Comparison of ENCODE assay signal across 9 cellular contexts in the genomic region with DNA sequence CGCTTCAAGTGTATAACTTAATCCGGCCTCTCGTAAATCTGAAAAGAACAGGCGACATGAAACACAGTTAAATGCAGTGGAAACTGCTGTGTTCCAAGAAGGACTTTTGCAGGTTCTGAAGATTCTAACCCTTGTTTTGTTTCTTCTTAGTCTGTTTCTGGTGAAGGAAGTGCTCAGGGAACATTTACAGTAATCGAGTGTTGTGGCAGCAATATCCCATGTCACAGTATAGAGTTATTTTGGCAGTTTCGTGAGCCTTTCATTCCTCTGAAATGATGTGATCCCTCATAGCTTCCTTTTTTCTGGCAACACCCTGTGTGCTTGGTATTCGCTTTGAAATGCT. TPM values are rescaled to one million over a fixed set of nuclear protein-coding genes. Genes with fewer than 3 reads are reported as not detected.
DNase-seq lines count a peak whose midpoint lies in the region; ATAC-seq and TF ChIP-seq lines count a peak whose summit lies in the region.
"Had no signal": no experiment of that assay in that cellular context is flagged by ENCODE, and none has a peak within 500 bp of the region (broad histone marks: within the 10 kb centered on the region; RNA-seq: fewer than 3 reads in every experiment).

No MANE protein-coding gene starts in this region.

- peak; percentile 41 for DNase-seq in ELR (ENCODE audit: low read depth)
- DNase-seq in T-cell, result no peak
- DNase-seq in fibroblast of pulmonary artery (ENCODE audit: low read depth), result peak; percentile 79
- DNase-seq in retinal pigment epithelial cell (ENCODE audit: low read depth), result no peak
- no peak for DNase-seq in stimulated activated CD8-positive, alpha-beta memory T cell treated with anti-CD3 and anti-CD28 coated beads, Interleukin-4, amount 100 ng/mL, for 48 hours
- DNase-seq in activated gamma-delta T cell (lab: John Stamatoyannopoulos, UW), result no peak
- no peak for DNase-seq in NCI-H774 (lab: John Stamatoyannopoulos, UW)

- TF ChIP-seq CTCF in fibroblast of pulmonary artery (IDR thresholded peaks at IDR 0.05; ENCODE audit: low read length, missing control alignments), result no peak
- no peak for TF ChIP-seq CTCF in retinal pigment epithelial cell (conservative IDR thresholded peaks at IDR 0.05; ENCODE audit: low read depth, low read length)

- H3K27me3 Mint-ChIP-seq in T-cell, result peaks cover 45 to 54% of the 10 kb centered on the region in 2 donors

- H3K9me3 Mint-ChIP-seq in T-cell, result no peaks in the 10 kb centered on the region
- H3K9me3 Mint-ChIP-seq: memory B cell had no signal

- CTCF ChIA-PET in T-cell (lab: Charles Lee), result interaction anchor here in 1 of 2 donors (0.7 kb wide), 1 partner anchor 396 kb away, joined by 3 read pairs; no protein-coding TSS in a partner anchor

- no peak overlapping the region for H3K27ac Mint-ChIP-seq in T-cell

- POLR2A ChIA-PET in T-cell (lab: Charles Lee), result no interaction called here

- H3K4me3 ChIP-seq in fibroblast of pulmonary artery (replicated peaks; ENCODE audit: low read depth, low read length) (peak overlapping the region; percentile 79), retinal pigment epithelial cell (ENCODE audit: low read length) (peak overlapping the region; percentile 96)

- ATAC-seq in T-cell (replicated peaks in 1 of 4) (no peak), GM19328 (IDR thresholded peaks at IDR 0.05; ENCODE audit: unreplicated experiment) (no peak)

- H3K36me3 Mint-ChIP-seq in T-cell, result no peaks in the 10 kb centered on the region
- H3K36me3 Mint-ChIP-seq: memory B cell had no signal

- H3K4me1 Mint-ChIP-seq in T-cell, result peaks cover 24 to 35% (median 29%) of the 10 kb centered on the region in 3 donors

- H3K4me3 Mint-ChIP-seq in T-cell, result peak overlapping the region; percentile 84 to 94 (median 89)

RNA-seq across cellular contexts. Expression of a gene that starts 2.7 kb away (rescaled TPM):
- total RNA-seq in T-cell, result 1 to 10 TPM; 2.0 to 5.8 (median 4.2) TPM

Comparison
In these comparisons a context has a peak if more than half of its experiments do, and no peak if none do; other contexts are left out.
1. DNase-seq: peak in ELR (single experiment) and fibroblast of pulmonary artery (single experiment); none in T-cell (0 of 34), retinal pigment epithelial cell (single experiment), stimulated activated CD8-positive, alpha-beta memory T cell treated with anti-CD3 and anti-CD28 coated beads, Interleukin-4, amount 100 ng/mL, for 48 hours (single experiment), activated gamma-delta T cell (single experiment) and NCI-H774 (single experiment).